ENCODE assay signal across 29 cellular contexts in the genomic region with DNA sequence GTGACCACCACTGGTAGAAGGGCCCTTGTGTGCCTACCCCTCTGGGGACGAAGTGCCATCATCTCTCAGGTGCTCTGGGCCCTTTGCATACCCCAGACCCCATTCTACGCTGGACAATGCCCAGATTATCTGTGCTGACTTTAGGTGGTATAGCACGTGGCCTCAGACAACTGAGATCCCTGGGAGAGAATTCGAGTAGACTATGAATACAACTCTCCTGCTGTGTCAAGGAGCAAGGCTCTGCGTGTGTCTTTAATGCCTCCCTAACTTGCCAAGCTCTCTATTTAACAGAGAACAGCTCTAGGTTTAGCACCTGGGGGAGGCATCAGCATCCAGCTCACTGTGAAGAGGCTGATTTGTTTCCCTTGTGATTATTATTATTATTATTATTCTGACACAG. TPM values are rescaled to one million over a fixed set of nuclear protein-coding genes. Genes with fewer than 3 reads are reported as not detected.
"Had no signal": no experiment of that assay in that cellular context is flagged by ENCODE, and none has a peak within 500 bp of the region (broad histone marks: within the 10 kb centered on the region; RNA-seq: fewer than 3 reads in every experiment).

No MANE protein-coding gene starts in this region.

- H3K4me3 ChIP-seq: left ventricle myocardium inferior, lung, psoas muscle, right lobe of liver, smooth muscle cell, tibial nerve, uterus had no signal

- H2AFZ ChIP-seq: parathyroid adenoma had no signal

- DNase-seq: hypothalamus; islet precursor cell; left ventricle myocardium inferior; mesendoderm; naive B cell; natural killer cell; nephron progenitor cell; nucleus accumbens; psoas muscle; right lobe of liver; stimulated activated CD4-positive, alpha-beta T cell treated with anti-CD3 and anti-CD28 coated beads, Interleukin-1b, Interleukin-23, amount 100 ng/mL, for 48 hours; stimulated activated CD4-positive, alpha-beta T cell treated with anti-CD3 and anti-CD28 coated beads, Interleukin-2, amount 100 ng/mL, for 48 hours; stimulated activated CD4-positive, alpha-beta T cell treated with anti-CD3 and anti-CD28 coated beads, Interleukin-4, amount 100 ng/mL, for 4 hours; stimulated activated CD8-positive, alpha-beta memory T cell treated with anti-CD3 and anti-CD28 coated beads, Interleukin-4, amount 100 ng/mL, for 48 hours; stimulated activated naive CD4-positive, alpha-beta T cell treated with Interleukin-2 at 50 U/mL for 16 hours; stimulated activated naive CD8-positive, alpha-beta T cell treated with anti-CD3 and anti-CD28 coated beads, Interleukin-15, amount 100 ng/mL, for 72 hours; substantia nigra; uterus had no signal

- H3K4me2 ChIP-seq: smooth muscle cell had no signal

- H3K9me3 ChIP-seq: left ventricle myocardium inferior, psoas muscle, right lobe of liver, tibial nerve, uterus had no signal

- H3K4me1 ChIP-seq: parathyroid adenoma, psoas muscle, uterus had no signal

- ATAC-seq: natural killer cell; psoas muscle; right lobe of liver; stimulated activated memory B cell treated with anti-CD40 and anti-IgM and Interleukin-4, amounts not matched to agents 10 μg/mL and 1 μg/mL and 100 μg/mL, for 72 hours; stimulated activated naive CD8-positive, alpha-beta T cell treated with anti-CD3 and anti-CD28 coated beads, Interleukin-15, amount 100 ng/mL, for 72 hours had no signal

- H3K27ac ChIP-seq: left ventricle myocardium inferior, parathyroid adenoma, psoas muscle, right lobe of liver, tibial nerve, uterus had no signal

- H3K79me2 ChIP-seq: parathyroid adenoma had no signal

- H3K36me3 ChIP-seq: left ventricle myocardium inferior, right lobe of liver, tibial nerve, uterus had no signal

- H3K27me3 ChIP-seq: right lobe of liver, tibial nerve, uterus had no signal

- H3K9ac ChIP-seq: parathyroid adenoma had no signal

RNA-seq across cellular contexts. Expression of a gene that starts 29.1 kb away (rescaled TPM):
- total RNA-seq: kidney epithelial cell, mononuclear cell, natural killer cell, osteocyte, posterior vena cava, psoas muscle, right lobe of liver, skeletal muscle tissue, temporal lobe, tibial nerve had no signal
